In the genomic region with DNA sequence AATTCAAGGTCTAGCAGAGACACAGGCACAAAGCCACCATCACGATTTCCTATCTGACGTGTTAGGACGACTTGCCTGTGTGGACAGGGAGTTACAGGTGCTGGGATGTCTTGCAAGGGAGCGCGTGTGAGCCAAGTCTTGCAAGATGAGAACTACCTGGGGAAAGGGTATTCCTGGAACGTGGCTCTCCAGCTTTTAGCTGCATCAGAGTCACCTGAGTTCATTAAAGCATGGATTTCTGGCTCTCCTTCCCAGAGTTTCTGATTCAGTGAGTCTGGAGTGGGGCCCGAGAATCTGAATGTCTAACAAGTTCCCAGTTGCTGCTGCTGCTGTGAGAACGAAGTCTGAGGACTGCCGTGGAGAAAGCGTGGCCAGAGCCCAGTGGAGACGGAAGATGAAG, we compare ENCODE assay signal across 28 cellular contexts. TPM values are rescaled to one million over a fixed set of nuclear protein-coding genes. Genes with fewer than 3 reads are reported as not detected.
"Had no signal": no experiment of that assay in that cellular context is flagged by ENCODE, and none has a peak within 500 bp of the region (broad histone marks: within the 10 kb centered on the region; RNA-seq: fewer than 3 reads in every experiment).

No MANE protein-coding gene starts in this region.

- ATAC-seq: esophagus mucosa; gastrocnemius medialis; left cardiac atrium; mucosa of descending colon; natural killer cell treated with Interleukin-12 subunit alpha and Interleukin-12 subunit beta and Interleukin-15 and Interleukin-18, amount 100 ng/mL, for 72 hours; stimulated activated memory B cell treated with anti-CD40 and anti-IgM and Interleukin-4, amounts not matched to agents 10 μg/mL and 1 μg/mL and 100 μg/mL, for 72 hours; stimulated activated naive CD8-positive, alpha-beta T cell treated with anti-CD3 and anti-CD28 coated beads, Interleukin-15, Interleukin-2, amounts not matched to agents 100 U/mL and 50 U/mL, for 24 hours; upper lobe of right lung had no signal

- H3K36me3 ChIP-seq: gastrocnemius medialis, left lung, neutrophil, prostate gland, right atrium auricular region, sigmoid colon, thoracic aorta, transverse colon, upper lobe of right lung, uterus had no signal

- H3K27ac ChIP-seq: dorsolateral prefrontal cortex, gastrocnemius medialis, left lung, neutrophil, parathyroid adenoma, prostate gland, right atrium auricular region, sigmoid colon, thoracic aorta, upper lobe of right lung, uterus had no signal

- H3K9me3 Mint-ChIP-seq: mesothelial cell of epicardium; naive B cell; natural killer cell treated with Interleukin-12 subunit alpha and Interleukin-12 subunit beta and Interleukin-15 and Interleukin-18, amount 100 ng/mL, for 72 hours; neural crest cell; stimulated activated memory B cell treated with anti-CD40 and anti-IgM and Interleukin-4, amounts not matched to agents 10 μg/mL and 1 μg/mL and 100 μg/mL, for 72 hours had no signal

- H3K4me3 ChIP-seq: dorsolateral prefrontal cortex, gastrocnemius medialis, left lung, mucosa of descending colon, prostate gland, right atrium auricular region, sigmoid colon, thoracic aorta, transverse colon, upper lobe of right lung, uterus had no signal

- H3K4me3 Mint-ChIP-seq: mesothelial cell of epicardium; naive B cell; natural killer cell treated with Interleukin-12 subunit alpha and Interleukin-12 subunit beta and Interleukin-15 and Interleukin-18, amount 100 ng/mL, for 72 hours; neural crest cell; stimulated activated memory B cell treated with anti-CD40 and anti-IgM and Interleukin-4, amounts not matched to agents 10 μg/mL and 1 μg/mL and 100 μg/mL, for 72 hours had no signal

- H3K36me3 Mint-ChIP-seq: mesothelial cell of epicardium; naive B cell; natural killer cell treated with Interleukin-12 subunit alpha and Interleukin-12 subunit beta and Interleukin-15 and Interleukin-18, amount 100 ng/mL, for 72 hours; stimulated activated memory B cell treated with anti-CD40 and anti-IgM and Interleukin-4, amounts not matched to agents 10 μg/mL and 1 μg/mL and 100 μg/mL, for 72 hours had no signal

- H3K4me1 ChIP-seq: gastrocnemius medialis, parathyroid adenoma, uterus had no signal

- DNase-seq: dorsolateral prefrontal cortex; effector CD4-positive, alpha-beta T cell; foreskin fibroblast; gastrocnemius medialis; head of caudate nucleus; kidney; left cardiac atrium; left lung; mesenchymal stem cell; mucosa of descending colon; naive B cell; sigmoid colon; stimulated activated CD4-positive, alpha-beta T cell treated with anti-CD3 and anti-CD28 coated beads, Interleukin-2, amount 100 ng/mL, for 24 hours; stimulated activated CD4-positive, alpha-beta T cell treated with anti-CD3 and anti-CD28 coated beads, Interleukin-4, amount 100 ng/mL, for 24 hours; stimulated activated naive CD8-positive, alpha-beta T cell treated with anti-CD3 and anti-CD28 coated beads, Interleukin-15, Interleukin-2, amounts not matched to agents 100 U/mL and 50 U/mL, for 24 hours; transverse colon; upper lobe of right lung; uterus had no signal

- H3K9me3 ChIP-seq: gastrocnemius medialis, left lung, mucosa of descending colon, neutrophil, prostate gland, right atrium auricular region, sigmoid colon, thoracic aorta, transverse colon, upper lobe of right lung, uterus had no signal

- H3K27ac Mint-ChIP-seq: mesothelial cell of epicardium; natural killer cell treated with Interleukin-12 subunit alpha and Interleukin-12 subunit beta and Interleukin-15 and Interleukin-18, amount 100 ng/mL, for 72 hours; stimulated activated memory B cell treated with anti-CD40 and anti-IgM and Interleukin-4, amounts not matched to agents 10 μg/mL and 1 μg/mL and 100 μg/mL, for 72 hours had no signal

RNA-seq across cellular contexts. Expression of a gene that starts 30.0 kb away (rescaled TPM):
- total RNA-seq: natural killer cell treated with Interleukin-12 subunit alpha and Interleukin-12 subunit beta and Interleukin-15 and Interleukin-18, amount 100 ng/mL, for 72 hours; thoracic aorta had no signal
